Comparison of ENCODE assay signal across 10 cellular contexts in the genomic region with DNA sequence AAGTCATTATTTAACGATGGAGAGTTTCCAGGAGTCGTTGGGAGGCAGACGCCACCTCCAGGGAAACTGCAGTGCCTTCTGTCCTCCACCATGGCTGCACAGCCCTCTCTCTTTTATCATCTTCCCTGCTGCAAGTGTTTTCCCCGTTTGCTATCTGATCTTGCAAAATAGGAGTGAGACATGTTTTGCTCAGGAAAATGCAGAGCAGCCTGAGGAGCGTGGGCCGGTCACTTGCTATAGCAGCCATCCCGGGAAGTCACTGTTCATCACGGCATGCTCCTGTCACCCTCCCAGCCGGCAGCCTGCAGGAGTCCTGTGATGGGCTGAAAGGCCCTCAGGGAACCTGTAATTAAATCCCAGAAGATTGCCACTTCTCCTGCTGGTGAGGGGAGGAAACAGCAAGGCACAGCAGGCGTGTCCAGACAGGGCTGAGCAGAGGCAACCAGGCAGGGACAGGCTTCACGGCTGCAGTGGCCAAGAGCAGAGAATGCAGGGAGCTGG.
DNase-seq lines count a peak whose midpoint lies in the region; ATAC-seq, FAIRE-seq and TF ChIP-seq lines count a peak whose summit lies in the region.
"Had no signal": no experiment of that assay in that cellular context is flagged by ENCODE, and none has a peak within 500 bp of the region (broad histone marks: within the 10 kb centered on the region; RNA-seq: fewer than 3 reads in every experiment).

No MANE protein-coding gene starts in this region.

- H3K9me3 ChIP-seq in heart right ventricle = peaks cover 0 to 3% (median 0%) of the 10 kb centered on the region in 11 donors
- no peaks in the 10 kb centered on the region for H3K9me3 ChIP-seq in tibial nerve
- H3K9me3 ChIP-seq: breast epithelium had no signal

- POLR2A ChIA-PET in naive thymus-derived CD8-positive, alpha-beta T cell (lab: Charles Lee) = no interaction called here

- no peaks in the 10 kb centered on the region for H3F3A ChIP-seq in GM23338 (replicated peaks; ENCODE audit: low read depth)

- ATAC-seq in GM23338 = peak; percentile 96
- ATAC-seq in heart right ventricle = no peak
- ATAC-seq in naive thymus-derived CD8-positive, alpha-beta T cell = no peak

- H3K36me3 ChIP-seq in GM23338 (ENCODE audit: insufficient read depth) (no peaks in the 10 kb centered on the region), bronchial epithelial cell (ENCODE audit: control insufficient read depth, insufficient read depth, low read length) (no peaks in the 10 kb centered on the region), heart right ventricle (no peaks in the 10 kb centered on the region), tibial nerve (no peaks in the 10 kb centered on the region)
- H3K36me3 ChIP-seq: breast epithelium had no signal

- peaks cover 1% of the 10 kb centered on the region for H3K27me3 Mint-ChIP-seq in GM23338 (ENCODE audit: insufficient read depth, low read depth, poor library complexity)
- H3K27me3 Mint-ChIP-seq in naive thymus-derived CD8-positive, alpha-beta T cell = peaks cover 20 to 69% (median 58%) of the 10 kb centered on the region in 5 donors

- H3K27me3 ChIP-seq in GM23338 (ENCODE audit: insufficient read depth) (no peaks in the 10 kb centered on the region), bronchial epithelial cell (ENCODE audit: control insufficient read depth, insufficient read depth, low read length) (no peaks in the 10 kb centered on the region), heart right ventricle (peaks cover 0 to 60% (median 7%) of the 10 kb centered on the region in 7 donors), tibial nerve (no peaks in the 10 kb centered on the region)

- TF ChIP-seq EP300 in tibial nerve (IDR thresholded peaks at IDR 0.05) = no peak

- H3K4me2 ChIP-seq in GM23338 = peak overlapping the region; percentile 52; the same call in 1 of the 2 replicates

- no peaks in the 10 kb centered on the region; the same call in 1 of the 2 replicates for H4K20me1 ChIP-seq in GM23338 (replicated peaks; ENCODE audit: insufficient read depth)

- H3K9me2 ChIP-seq in GM23338 (ENCODE audit: insufficient read depth) = peaks cover 7% of the 10 kb centered on the region; the same call in 1 of the 2 replicates

- intact Hi-C loops in heart right ventricle (cut with DNase I) = no loop called here

- H3K36me3 Mint-ChIP-seq in GM23338 (ENCODE audit: low read depth) = no peaks in the 10 kb centered on the region
- no peaks in the 10 kb centered on the region for H3K36me3 Mint-ChIP-seq in naive thymus-derived CD8-positive, alpha-beta T cell

- H3K9me3 Mint-ChIP-seq in GM23338 = peaks cover 3% of the 10 kb centered on the region; the same call in 1 of the 3 replicates
- peaks cover 0 to 1% (median 0%) of the 10 kb centered on the region in 9 donors for H3K9me3 Mint-ChIP-seq in naive thymus-derived CD8-positive, alpha-beta T cell

- no peak overlapping the region for H3K4me3 ChIP-seq in GM23338
- H3K4me3 ChIP-seq in bronchial epithelial cell (ENCODE audit: low read depth, low read length) = no peak overlapping the region
- no peak overlapping the region for H3K4me3 ChIP-seq in heart right ventricle
- no peak overlapping the region for H3K4me3 ChIP-seq in tibial nerve
- H3K4me3 ChIP-seq: breast epithelium had no signal

- FAIRE-seq in bronchial epithelial cell (lab: Jason Lieb, UNC) = no peak

- no peaks in the 10 kb centered on the region for H3K79me2 ChIP-seq in GM23338 (replicated peaks; ENCODE audit: insufficient read depth)

- DNase-seq in GM23338 (ENCODE audit: low spot score) (peak; percentile 86), NCI-H2227 (lab: John Stamatoyannopoulos, UW; ENCODE audit: unreplicated experiment) (peak; percentile 92), bronchial epithelial cell (ENCODE audit: low read depth) (peak; percentile 50), occipital lobe (lab: John Stamatoyannopoulos, UW) (peak; percentile 56), heart right ventricle (no peak), MV-4-11 (lab: John Stamatoyannopoulos, UW) (no peak), tibial nerve (ENCODE audit: low spot score in 2 of 2) (no peak)
- DNase-seq in naive thymus-derived CD8-positive, alpha-beta T cell = no peak
- DNase-seq: T-helper 2 cell had no signal

- H3K4me1 Mint-ChIP-seq in GM23338 = peaks cover 8% of the 10 kb centered on the region
- no peaks in the 10 kb centered on the region for H3K4me1 Mint-ChIP-seq in naive thymus-derived CD8-positive, alpha-beta T cell

- H3K4me1 ChIP-seq in GM23338 (ENCODE audit: insufficient read depth) (no peaks in the 10 kb centered on the region), heart right ventricle (no peaks in the 10 kb centered on the region), tibial nerve (no peaks in the 10 kb centered on the region)
- H3K4me1 ChIP-seq: breast epithelium had no signal

- peak overlapping the region; percentile 51; the same call in 1 of the 3 replicates for H3K4me3 Mint-ChIP-seq in GM23338
- no peak overlapping the region for H3K4me3 Mint-ChIP-seq in naive thymus-derived CD8-positive, alpha-beta T cell

- peak overlapping the region; percentile 44; the same call in 1 of the 2 replicates for H2AFZ ChIP-seq in GM23338

- WGBS in heart right ventricle, 2 donors = 3% methylated on average over 11 of the region's 11 CpGs
- 6% methylated on average over 11 of the region's 11 CpGs for WGBS in tibial nerve, 2 donors

- TF ChIP-seq CTCF in GM23338 (conservative IDR thresholded peaks at IDR 0.05; ENCODE audit: low read depth in 2 of 2) (peak; percentile 46 to 54; a peak in 3 of 4 replicates), bronchial epithelial cell (IDR thresholded peaks at IDR 0.05; ENCODE audit: insufficient read depth, low read length, severe bottlenecking) (peak; percentile 33), heart right ventricle (IDR thresholded peaks at IDR 0.05) (no peak), tibial nerve (IDR thresholded peaks at IDR 0.05) (no peak)

- H3K27ac ChIP-seq in GM23338 (ENCODE audit: low read depth) (no peak overlapping the region), heart right ventricle (no peak overlapping the region), tibial nerve (no peak overlapping the region)
- H3K27ac ChIP-seq: breast epithelium had no signal

- H3K27ac Mint-ChIP-seq in GM23338 = no peak overlapping the region
- peak overlapping the region in 1 of 10 donors; percentile 11 for H3K27ac Mint-ChIP-seq in naive thymus-derived CD8-positive, alpha-beta T cell

- no peak for TF ChIP-seq POLR2A in tibial nerve (IDR thresholded peaks at IDR 0.05)

TF ChIP-seq in GM23338, 12 proteins besides CTCF, POLR2A, EP300 and RAD21:
- no peak for TF ChIP-seq EZH2phosphoT487 (IDR thresholded peaks at IDR 0.05; ENCODE audit: unreplicated experiment)
- TF ChIP-seq CREB1 (CRISPR knock-in tag; IDR thresholded peaks at IDR 0.05; ENCODE audit: low read depth) = no peak
- TF ChIP-seq JUNB (IDR thresholded peaks at IDR 0.05; ENCODE audit: unreplicated experiment) = no peak
- TF ChIP-seq, protein P1, sequence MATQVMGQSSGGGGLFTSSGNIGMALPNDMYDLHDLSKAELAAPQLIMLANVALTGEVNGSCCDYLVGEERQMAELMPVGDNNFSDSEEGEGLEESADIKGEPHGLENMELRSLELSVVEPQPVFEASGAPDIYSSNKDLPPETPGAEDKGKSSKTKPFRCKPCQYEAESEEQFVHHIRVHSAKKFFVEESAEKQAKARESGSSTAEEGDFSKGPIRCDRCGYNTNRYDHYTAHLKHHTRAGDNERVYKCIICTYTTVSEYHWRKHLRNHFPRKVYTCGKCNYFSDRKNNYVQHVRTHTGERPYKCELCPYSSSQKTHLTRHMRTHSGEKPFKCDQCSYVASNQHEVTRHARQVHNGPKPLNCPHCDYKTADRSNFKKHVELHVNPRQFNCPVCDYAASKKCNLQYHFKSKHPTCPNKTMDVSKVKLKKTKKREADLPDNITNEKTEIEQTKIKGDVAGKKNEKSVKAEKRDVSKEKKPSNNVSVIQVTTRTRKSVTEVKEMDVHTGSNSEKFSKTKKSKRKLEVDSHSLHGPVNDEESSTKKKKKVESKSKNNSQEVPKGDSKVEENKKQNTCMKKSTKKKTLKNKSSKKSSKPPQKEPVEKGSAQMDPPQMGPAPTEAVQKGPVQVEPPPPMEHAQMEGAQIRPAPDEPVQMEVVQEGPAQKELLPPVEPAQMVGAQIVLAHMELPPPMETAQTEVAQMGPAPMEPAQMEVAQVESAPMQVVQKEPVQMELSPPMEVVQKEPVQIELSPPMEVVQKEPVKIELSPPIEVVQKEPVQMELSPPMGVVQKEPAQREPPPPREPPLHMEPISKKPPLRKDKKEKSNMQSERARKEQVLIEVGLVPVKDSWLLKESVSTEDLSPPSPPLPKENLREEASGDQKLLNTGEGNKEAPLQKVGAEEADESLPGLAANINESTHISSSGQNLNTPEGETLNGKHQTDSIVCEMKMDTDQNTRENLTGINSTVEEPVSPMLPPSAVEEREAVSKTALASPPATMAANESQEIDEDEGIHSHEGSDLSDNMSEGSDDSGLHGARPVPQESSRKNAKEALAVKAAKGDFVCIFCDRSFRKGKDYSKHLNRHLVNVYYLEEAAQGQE (IDR thresholded peaks at IDR 0.05; ENCODE audit: unreplicated experiment) = no peak

Comparison
In these comparisons a context has a peak if more than half of its experiments do, and no peak if none do; other contexts are left out.
1. DNase-seq: peak in GM23338 (single experiment), NCI-H2227 (single experiment), bronchial epithelial cell (single experiment) and occipital lobe (single experiment); none in heart right ventricle (0 of 2), MV-4-11 (single experiment), tibial nerve (0 of 2) and naive thymus-derived CD8-positive, alpha-beta T cell (0 of 10).
2. CTCF ChIP-seq: peak in GM23338 (2 of 2) and bronchial epithelial cell (single experiment); none in heart right ventricle (0 of 9) and tibial nerve (0 of 5).